In the genomic region with DNA sequence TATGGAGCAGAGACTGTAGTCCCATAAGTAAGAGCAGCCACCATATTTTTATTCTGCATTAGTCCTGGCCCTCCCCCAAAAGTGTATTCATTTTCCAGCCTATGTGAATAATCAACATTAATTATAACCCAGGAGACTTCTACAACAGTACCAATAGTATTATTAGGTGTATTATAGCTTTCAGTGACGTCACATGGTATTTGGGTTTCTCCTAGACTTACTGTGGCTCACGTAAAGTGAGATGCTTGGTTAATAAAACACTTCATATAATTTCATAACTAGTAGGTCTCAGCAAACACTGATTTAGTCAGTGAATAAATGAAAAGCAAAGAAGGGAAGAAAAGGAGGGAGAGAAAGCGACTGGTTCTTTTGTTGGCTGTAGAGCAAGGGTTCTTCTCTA, we compare ENCODE assay signal across 27 cellular contexts.
"Had no signal": no experiment of that assay in that cellular context is flagged by ENCODE, and none has a peak within 500 bp of the region (broad histone marks: within the 10 kb centered on the region; RNA-seq: fewer than 3 reads in every experiment).

No MANE protein-coding gene starts in this region.

- H3K4me1 ChIP-seq: stomach, suprapubic skin, testis, tibial artery, tibial nerve, transverse colon, upper lobe of left lung, upper lobe of right lung, uterus, vagina had no signal

- DNase-seq: stimulated activated CD4-positive, alpha-beta T cell treated with anti-CD3 and anti-CD28 coated beads, Interleukin-2, amount 100 ng/mL, for 48 hours; stimulated activated CD4-positive, alpha-beta T cell treated with anti-CD3 and anti-CD28 coated beads, Interleukin-4, amount 100 ng/mL, for 1 hour; stimulated activated CD4-positive, alpha-beta T cell treated with anti-CD3 and anti-CD28 coated beads, Interleukin-4, amount 100 ng/mL, for 24 hours; stimulated activated CD4-positive, alpha-beta T cell treated with anti-CD3 and anti-CD28 coated beads, Interleukin-4, amount 100 ng/mL, for 4 hours; stimulated activated CD8-positive, alpha-beta memory T cell treated with anti-CD3 and anti-CD28 coated beads, Interleukin-4, amount 100 ng/mL, for 48 hours; stimulated activated naive B cell treated with anti-CD40 and anti-IgM and Interleukin-4, amounts not matched to agents 10 μg/mL and 1 μg/mL and 100 μg/mL, for 72 hours; stimulated activated naive CD4-positive, alpha-beta T cell; stimulated activated naive CD4-positive, alpha-beta T cell treated with Interleukin-2 at 50 U/mL for 16 hours; stimulated activated naive CD8-positive, alpha-beta T cell treated with anti-CD3 and anti-CD28 coated beads, Interleukin-15, amount 100 ng/mL, for 72 hours; stimulated activated naive CD8-positive, alpha-beta T cell treated with anti-CD3 and anti-CD28 coated beads, Interleukin-15, Interleukin-2, amounts not matched to agents 100 U/mL and 50 U/mL, for 24 hours; stomach; substantia nigra; testis; thyroid gland; tibial artery; transverse colon; trophoblast cell; upper lobe of left lung; upper lobe of right lung; uterus had no signal

- FAIRE-seq: urothelium cell line had no signal

- H3K4me3 ChIP-seq: stomach, suprapubic skin, testis, thoracic aorta, thyroid gland, tibial artery, tibial nerve, transverse colon, upper lobe of left lung, upper lobe of right lung, uterus, vagina had no signal

- H3K27me3 ChIP-seq: stomach, suprapubic skin, testis, thyroid gland, tibial artery, tibial nerve, transverse colon, upper lobe of left lung, upper lobe of right lung, uterus, vagina had no signal

- H3K9me3 ChIP-seq: stomach, suprapubic skin, testis, thoracic aorta, thyroid gland, tibial artery, tibial nerve, transverse colon, upper lobe of left lung, upper lobe of right lung, uterus, vagina had no signal

- H3K36me3 ChIP-seq: stomach, suprapubic skin, thyroid gland, tibial nerve, transverse colon, upper lobe of left lung, upper lobe of right lung, uterus, vagina had no signal

- H3K27ac ChIP-seq: stomach, suprapubic skin, testis, thoracic aorta, tibial artery, tibial nerve, transverse colon, upper lobe of left lung, upper lobe of right lung, uterus, vagina had no signal

- ATAC-seq: stimulated activated effector memory CD8-positive, alpha-beta T cell treated with anti-CD3 and anti-CD28 coated beads, Interleukin-12 subunit alpha, Interleukin-12 subunit beta, amount 100 ng/mL, for 72 hours; stimulated activated memory B cell treated with anti-CD40 and anti-IgM and Interleukin-4, amounts not matched to agents 10 μg/mL and 1 μg/mL and 100 μg/mL, for 72 hours; stimulated activated naive B cell treated with anti-CD40 and anti-IgM and Interleukin-4, amounts not matched to agents 10 μg/mL and 1 μg/mL and 100 μg/mL, for 72 hours; stimulated activated naive CD8-positive, alpha-beta T cell treated with anti-CD3 and anti-CD28 coated beads, Interleukin-15, amount 100 ng/mL, for 72 hours; stimulated activated naive CD8-positive, alpha-beta T cell treated with anti-CD3 and anti-CD28 coated beads, Interleukin-15, Interleukin-2, amounts not matched to agents 100 U/mL and 50 U/mL, for 24 hours; upper lobe of right lung had no signal
